9 cellular contexts compared by ENCODE assay signal in the genomic region with DNA sequence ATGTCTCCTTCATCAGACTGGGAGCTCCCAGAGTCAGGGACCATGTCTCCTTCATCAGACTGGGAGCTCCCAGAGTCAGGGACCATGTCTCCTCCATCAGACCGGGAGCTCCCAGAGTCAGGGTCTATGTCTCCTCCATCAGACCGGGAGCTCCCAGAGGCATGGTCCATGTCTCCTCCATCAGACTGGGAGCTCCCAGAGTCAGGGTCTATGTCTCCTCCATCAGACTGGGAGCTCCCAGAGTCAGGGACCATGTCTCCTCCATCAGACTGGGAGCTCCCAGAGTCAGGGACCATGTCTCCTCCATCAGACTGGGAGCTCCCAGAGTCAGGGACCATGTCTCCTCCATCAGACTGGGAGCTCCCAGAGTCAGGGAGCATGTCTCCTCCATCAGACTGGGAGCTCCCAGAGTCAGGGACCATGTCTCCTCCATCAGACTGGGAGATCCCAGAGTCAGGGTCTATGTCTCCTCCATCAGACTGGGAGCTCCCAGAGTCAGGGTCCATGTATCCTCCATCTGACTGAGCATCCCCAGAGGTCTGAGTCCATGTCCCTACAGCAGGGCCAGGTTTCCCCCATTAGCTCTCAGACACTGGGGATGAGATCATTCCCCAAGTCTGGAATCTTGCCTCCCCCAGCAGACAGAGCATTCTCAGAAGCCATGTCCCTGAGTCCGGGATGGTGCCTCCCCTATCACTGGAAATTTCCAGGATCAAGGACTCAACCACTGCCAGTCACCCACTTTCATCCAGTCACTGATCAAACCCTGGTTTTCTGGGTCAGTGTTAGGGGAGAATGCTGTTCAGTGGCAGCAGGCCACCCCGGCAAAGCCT. TPM values are rescaled to one million over a fixed set of nuclear protein-coding genes. Genes with fewer than 3 reads are reported as not detected.
"Had no signal": no experiment of that assay in that cellular context is flagged by ENCODE, and none has a peak within 500 bp of the region (broad histone marks: within the 10 kb centered on the region; RNA-seq: fewer than 3 reads in every experiment).

No MANE protein-coding gene starts in this region.

RNA-seq across cellular contexts. Expression of a gene that starts 10.7 kb away (rescaled TPM):
- total RNA-seq: HT-29, LHCN-M2, MCF 10A, OCI-LY7, PC-3, Peyer's patch, Right ventricle myocardium inferior, RPMI7951 had no signal
- polyA plus RNA-seq: IgD-negative memory B cell had no signal

RNA-seq across cellular contexts. Expression of a gene that starts 38.4 kb away (rescaled TPM):
- total RNA-seq: OCI-LY7 had no signal
- polyA plus RNA-seq: IgD-negative memory B cell had no signal
